17 cellular contexts compared by ENCODE assay signal in genomic region chr10:100505164-100505563, GRCh38. TPM values are rescaled to one million over a fixed set of nuclear protein-coding genes. Genes with fewer than 3 reads are reported as not detected.
DNase-seq lines count a peak whose midpoint lies in the region; ATAC-seq and TF ChIP-seq lines count a peak whose summit lies in the region.
"Had no signal": no experiment of that assay in that cellular context is flagged by ENCODE, and none has a peak within 500 bp of the region (broad histone marks: within the 10 kb centered on the region; RNA-seq: fewer than 3 reads in every experiment).

No MANE protein-coding gene starts in this region.

- H3K4me3 ChIP-seq in DND-41 (ENCODE audit: low read depth in 1 of 2, low read length in 2 of 2): no peak overlapping the region
- H3K4me3 ChIP-seq: BLaER1 had no signal

- peaks cover 13% of the 10 kb centered on the region for H3K79me2 ChIP-seq in DND-41 (ENCODE audit: insufficient read depth, low read length)

- no peaks in the 10 kb centered on the region for H3K27me3 Mint-ChIP-seq in T-helper 1 cell treated with Interleukin-12 subunit alpha and Interleukin-12 subunit beta and Interleukin-4 antibody, amounts not matched to agents 30 μg/mL and 1 μg/mL, for 36 hours (ENCODE audit: low read depth)
- no peaks in the 10 kb centered on the region for H3K27me3 Mint-ChIP-seq in activated CD8-positive, alpha-beta T cell treated with anti-CD3 and anti-CD28 coated beads, Interleukin-2, amount 10 ng/mL, durations not matched to agents 7 days and 5 days (ENCODE audit: low read depth)
- H3K27me3 Mint-ChIP-seq in activated CD8-positive, alpha-beta T cell treated with anti-CD3 and anti-CD28 coated beads for 36 hours: no peaks in the 10 kb centered on the region
- H3K27me3 Mint-ChIP-seq in activated T-helper 1 cell treated with anti-CD3 and anti-CD28 coated beads, Interleukin-12 subunit alpha, Interleukin-12 subunit beta, Interleukin-2, Interleukin-4 antibody, amounts not matched to agents 30 ng/mL and 10 ng/mL and 1 ng/mL, durations not matched to agents 14 hours and 24 hours and 36 hours (ENCODE audit: insufficient read depth): no peaks in the 10 kb centered on the region
- H3K27me3 Mint-ChIP-seq: CD8-positive, alpha-beta memory T cell had no signal

- DNase-seq in T-helper 1 cell: no peak
- no peak for DNase-seq in activated CD8-positive, alpha-beta T cell treated with anti-CD3 and anti-CD28 coated beads, Interleukin-2, amount 10 ng/mL, durations not matched to agents 7 days and 5 days
- no peak for DNase-seq in activated CD8-positive, alpha-beta T cell treated with anti-CD3 and anti-CD28 coated beads for 36 hours
- DNase-seq in DND-41: no peak
- no peak for DNase-seq in activated T-helper 1 cell treated with anti-CD3 and anti-CD28 coated beads, Interleukin-12 subunit alpha, Interleukin-12 subunit beta, Interleukin-2, Interleukin-4 antibody, amounts not matched to agents 30 ng/mL and 10 ng/mL and 1 ng/mL, durations not matched to agents 14 hours and 24 hours and 36 hours (ENCODE audit: low spot score)
- DNase-seq in SIG-M5 (lab: John Stamatoyannopoulos, UW): no peak
- DNase-seq: AML-193; Caco-2; CD8-positive, alpha-beta memory T cell; GF-D8; HCEC 1CT had no signal

- H3K27ac ChIP-seq in DND-41 (ENCODE audit: low read length): no peak overlapping the region; the same call in none of the 2 replicates
- H3K27ac ChIP-seq: 22Rv1, BLaER1 had no signal

- peak overlapping the region; percentile 91 for H3K4me3 Mint-ChIP-seq in T-helper 1 cell treated with Interleukin-12 subunit alpha and Interleukin-12 subunit beta and Interleukin-4 antibody, amounts not matched to agents 30 μg/mL and 1 μg/mL, for 36 hours
- peak overlapping the region; percentile 78 for H3K4me3 Mint-ChIP-seq in activated CD8-positive, alpha-beta T cell treated with anti-CD3 and anti-CD28 coated beads, Interleukin-2, amount 10 ng/mL, durations not matched to agents 7 days and 5 days
- no peak overlapping the region for H3K4me3 Mint-ChIP-seq in activated CD8-positive, alpha-beta T cell treated with anti-CD3 and anti-CD28 coated beads for 36 hours
- peak overlapping the region; percentile 77 for H3K4me3 Mint-ChIP-seq in activated T-helper 1 cell treated with anti-CD3 and anti-CD28 coated beads, Interleukin-12 subunit alpha, Interleukin-12 subunit beta, Interleukin-2, Interleukin-4 antibody, amounts not matched to agents 30 ng/mL and 10 ng/mL and 1 ng/mL, durations not matched to agents 14 hours and 24 hours and 36 hours
- H3K4me3 Mint-ChIP-seq: CD8-positive, alpha-beta memory T cell had no signal

- intact Hi-C loops in activated CD8-positive, alpha-beta T cell treated with anti-CD3 and anti-CD28 coated beads for 36 hours (cut with micrococcal nuclease): loop anchor here (5.0 kb wide), 1 partner anchor 168 kb away; no protein-coding TSS in a partner anchor
- intact Hi-C loops in activated T-helper 1 cell treated with anti-CD3 and anti-CD28 coated beads, Interleukin-12 subunit alpha, Interleukin-12 subunit beta, Interleukin-2, Interleukin-4 antibody, amounts not matched to agents 30 ng/mL and 10 ng/mL and 1 ng/mL, durations not matched to agents 14 hours and 24 hours and 36 hours (cut with micrococcal nuclease): loop anchor here (5.0 kb wide), 3 partner anchors 238 to 658 kb away; partner anchors contain the start of genes CWF19L1 and ERLIN1

- no peaks in the 10 kb centered on the region for H3K9me3 Mint-ChIP-seq in T-helper 1 cell treated with Interleukin-12 subunit alpha and Interleukin-12 subunit beta and Interleukin-4 antibody, amounts not matched to agents 30 μg/mL and 1 μg/mL, for 36 hours
- H3K9me3 Mint-ChIP-seq in activated CD8-positive, alpha-beta T cell treated with anti-CD3 and anti-CD28 coated beads, Interleukin-2, amount 10 ng/mL, durations not matched to agents 7 days and 5 days (ENCODE audit: insufficient read depth): no peaks in the 10 kb centered on the region
- H3K9me3 Mint-ChIP-seq in activated CD8-positive, alpha-beta T cell treated with anti-CD3 and anti-CD28 coated beads for 36 hours: no peaks in the 10 kb centered on the region
- no peaks in the 10 kb centered on the region for H3K9me3 Mint-ChIP-seq in activated T-helper 1 cell treated with anti-CD3 and anti-CD28 coated beads, Interleukin-12 subunit alpha, Interleukin-12 subunit beta, Interleukin-2, Interleukin-4 antibody, amounts not matched to agents 30 ng/mL and 10 ng/mL and 1 ng/mL, durations not matched to agents 14 hours and 24 hours and 36 hours
- H3K9me3 Mint-ChIP-seq: CD8-positive, alpha-beta memory T cell had no signal

- no peaks in the 10 kb centered on the region for H4K20me1 ChIP-seq in DND-41 (ENCODE audit: insufficient read depth, low read length)

- TF ChIP-seq CTCF in activated CD8-positive, alpha-beta T cell treated with anti-CD3 and anti-CD28 coated beads for 36 hours (IDR thresholded peaks at IDR 0.05): no peak
- no peak for TF ChIP-seq CTCF in DND-41 (IDR thresholded peaks at IDR 0.05; ENCODE audit: borderline replicate concordance, extremely low read depth, low read length, poor library complexity, severe bottlenecking)

- peaks cover 82% of the 10 kb centered on the region for H3K4me1 Mint-ChIP-seq in T-helper 1 cell treated with Interleukin-12 subunit alpha and Interleukin-12 subunit beta and Interleukin-4 antibody, amounts not matched to agents 30 μg/mL and 1 μg/mL, for 36 hours (ENCODE audit: low read depth)
- peaks cover 83% of the 10 kb centered on the region for H3K4me1 Mint-ChIP-seq in activated CD8-positive, alpha-beta T cell treated with anti-CD3 and anti-CD28 coated beads, Interleukin-2, amount 10 ng/mL, durations not matched to agents 7 days and 5 days (ENCODE audit: low read depth)
- H3K4me1 Mint-ChIP-seq in activated CD8-positive, alpha-beta T cell treated with anti-CD3 and anti-CD28 coated beads for 36 hours (ENCODE audit: low read depth): peaks cover 43% of the 10 kb centered on the region
- peaks cover 86% of the 10 kb centered on the region for H3K4me1 Mint-ChIP-seq in activated T-helper 1 cell treated with anti-CD3 and anti-CD28 coated beads, Interleukin-12 subunit alpha, Interleukin-12 subunit beta, Interleukin-2, Interleukin-4 antibody, amounts not matched to agents 30 ng/mL and 10 ng/mL and 1 ng/mL, durations not matched to agents 14 hours and 24 hours and 36 hours (ENCODE audit: low read depth)

- H3K4me2 ChIP-seq in DND-41 (ENCODE audit: insufficient read depth, low read length): peak overlapping the region; percentile 5; the same call in 1 of the 2 replicates
- H3K4me2 ChIP-seq: BLaER1 had no signal

- peaks cover 58% of the 10 kb centered on the region for H3K36me3 ChIP-seq in DND-41 (ENCODE audit: insufficient read depth, low read length)

- no peak for ATAC-seq in activated CD8-positive, alpha-beta T cell treated with anti-CD3 and anti-CD28 coated beads, Interleukin-2, amount 10 ng/mL, durations not matched to agents 7 days and 5 days
- no peak for ATAC-seq in activated CD8-positive, alpha-beta T cell treated with anti-CD3 and anti-CD28 coated beads for 36 hours
- ATAC-seq in DND-41 (ENCODE audit: insufficient read depth, low read depth) (no peak), GM19395 (IDR thresholded peaks at IDR 0.05; ENCODE audit: unreplicated experiment) (no peak)

- POLR2A ChIA-PET in activated CD8-positive, alpha-beta T cell treated with anti-CD3 and anti-CD28 coated beads, Interleukin-2, amount 10 ng/mL, durations not matched to agents 7 days and 5 days (lab: Charles Lee): interaction anchor here (9.0 kb wide), 1 partner anchor 23 kb away, joined by 102 read pairs; no protein-coding TSS in a partner anchor
- POLR2A ChIA-PET in activated CD8-positive, alpha-beta T cell treated with anti-CD3 and anti-CD28 coated beads for 36 hours (lab: Charles Lee): interaction anchor here (0.5 kb wide), 1 partner anchor 31 kb away, joined by 3 read pairs; no protein-coding TSS in a partner anchor

- no peaks in the 10 kb centered on the region for H3K27me3 ChIP-seq in DND-41 (ENCODE audit: insufficient read depth, low read length, poor library complexity)
- H3K27me3 ChIP-seq: BLaER1 had no signal

- H2AFZ ChIP-seq in DND-41 (ENCODE audit: low read depth, low read length): no peak overlapping the region

- H3K9me3 ChIP-seq in DND-41 (ENCODE audit: insufficient read depth, low read length, severe bottlenecking): no peaks in the 10 kb centered on the region
- H3K9me3 ChIP-seq: BLaER1, Caco-2 had no signal

- H3K4me1 ChIP-seq in DND-41 (ENCODE audit: insufficient read depth, low read length): peaks cover 51% of the 10 kb centered on the region
- H3K4me1 ChIP-seq: BLaER1 had no signal

- peaks cover 64% of the 10 kb centered on the region for H3K36me3 Mint-ChIP-seq in T-helper 1 cell treated with Interleukin-12 subunit alpha and Interleukin-12 subunit beta and Interleukin-4 antibody, amounts not matched to agents 30 μg/mL and 1 μg/mL, for 36 hours (ENCODE audit: low read depth)
- H3K36me3 Mint-ChIP-seq in activated CD8-positive, alpha-beta T cell treated with anti-CD3 and anti-CD28 coated beads, Interleukin-2, amount 10 ng/mL, durations not matched to agents 7 days and 5 days (ENCODE audit: low read depth): peaks cover 83% of the 10 kb centered on the region
- H3K36me3 Mint-ChIP-seq in activated CD8-positive, alpha-beta T cell treated with anti-CD3 and anti-CD28 coated beads for 36 hours (ENCODE audit: low read depth): peaks cover 54% of the 10 kb centered on the region
- peaks cover 45% of the 10 kb centered on the region for H3K36me3 Mint-ChIP-seq in activated T-helper 1 cell treated with anti-CD3 and anti-CD28 coated beads, Interleukin-12 subunit alpha, Interleukin-12 subunit beta, Interleukin-2, Interleukin-4 antibody, amounts not matched to agents 30 ng/mL and 10 ng/mL and 1 ng/mL, durations not matched to agents 14 hours and 24 hours and 36 hours (ENCODE audit: low read depth)

- no peak overlapping the region for H3K9ac ChIP-seq in DND-41 (ENCODE audit: low read depth, low read length)
- H3K9ac ChIP-seq: BLaER1 had no signal

- peak overlapping the region; percentile 97 for H3K27ac Mint-ChIP-seq in T-helper 1 cell treated with Interleukin-12 subunit alpha and Interleukin-12 subunit beta and Interleukin-4 antibody, amounts not matched to agents 30 μg/mL and 1 μg/mL, for 36 hours
- H3K27ac Mint-ChIP-seq in activated CD8-positive, alpha-beta T cell treated with anti-CD3 and anti-CD28 coated beads, Interleukin-2, amount 10 ng/mL, durations not matched to agents 7 days and 5 days: peak overlapping the region; percentile 94
- no peak overlapping the region for H3K27ac Mint-ChIP-seq in activated CD8-positive, alpha-beta T cell treated with anti-CD3 and anti-CD28 coated beads for 36 hours
- H3K27ac Mint-ChIP-seq in activated T-helper 1 cell treated with anti-CD3 and anti-CD28 coated beads, Interleukin-12 subunit alpha, Interleukin-12 subunit beta, Interleukin-2, Interleukin-4 antibody, amounts not matched to agents 30 ng/mL and 10 ng/mL and 1 ng/mL, durations not matched to agents 14 hours and 24 hours and 36 hours: peak overlapping the region; percentile 88

- CTCF ChIA-PET in activated CD8-positive, alpha-beta T cell treated with anti-CD3 and anti-CD28 coated beads, Interleukin-2, amount 10 ng/mL, durations not matched to agents 7 days and 5 days (lab: Charles Lee): interaction anchor here (1.1 to 9.8 kb wide), 5 partner anchors 9 to 71 kb away, joined by 3 to 253 read pairs (median 117); no protein-coding TSS in a partner anchor
- CTCF ChIA-PET in activated CD8-positive, alpha-beta T cell treated with anti-CD3 and anti-CD28 coated beads for 36 hours (lab: Charles Lee): interaction anchor here (3.2 to 11.4 kb wide), 3 partner anchors 13 to 73 kb away, joined by 17 to 185 read pairs (median 153); no protein-coding TSS in a partner anchor

RNA-seq across cellular contexts. Expression of gene SEC31B, which starts 14.5 kb away (rescaled TPM):
- 100 to 1,000 TPM; 164 to 172 TPM for total RNA-seq in activated CD8-positive, alpha-beta T cell treated with anti-CD3 and anti-CD28 coated beads, Interleukin-2, amount 10 ng/mL, durations not matched to agents 7 days and 5 days
- 10 to 100 TPM; 34.2 to 40.6 TPM for total RNA-seq in activated CD8-positive, alpha-beta T cell treated with anti-CD3 and anti-CD28 coated beads for 36 hours
- total RNA-seq in activated T-helper 1 cell treated with anti-CD3 and anti-CD28 coated beads, Interleukin-12 subunit alpha, Interleukin-12 subunit beta, Interleukin-2, Interleukin-4 antibody, amounts not matched to agents 30 ng/mL and 10 ng/mL and 1 ng/mL, durations not matched to agents 14 hours and 24 hours and 36 hours: 42.3 and 50.5 TPM in 2 replicates

RNA-seq across cellular contexts. Expression of gene NDUFB8, which starts 24.5 kb away (rescaled TPM):
- 100 to 1,000 TPM; 290 to 293 TPM for total RNA-seq in activated CD8-positive, alpha-beta T cell treated with anti-CD3 and anti-CD28 coated beads, Interleukin-2, amount 10 ng/mL, durations not matched to agents 7 days and 5 days
- 100 to 1,000 TPM; 365 to 384 TPM for total RNA-seq in activated CD8-positive, alpha-beta T cell treated with anti-CD3 and anti-CD28 coated beads for 36 hours
- 292 and 304 TPM in 2 replicates for total RNA-seq in activated T-helper 1 cell treated with anti-CD3 and anti-CD28 coated beads, Interleukin-12 subunit alpha, Interleukin-12 subunit beta, Interleukin-2, Interleukin-4 antibody, amounts not matched to agents 30 ng/mL and 10 ng/mL and 1 ng/mL, durations not matched to agents 14 hours and 24 hours and 36 hours

RNA-seq across cellular contexts. Expression of gene HIF1AN, which starts 30.6 kb away (rescaled TPM):
- total RNA-seq in activated CD8-positive, alpha-beta T cell treated with anti-CD3 and anti-CD28 coated beads, Interleukin-2, amount 10 ng/mL, durations not matched to agents 7 days and 5 days: 10 to 100 TPM; 46.5 to 48.1 TPM
- total RNA-seq in activated CD8-positive, alpha-beta T cell treated with anti-CD3 and anti-CD28 coated beads for 36 hours: 10 to 100 TPM; 35.3 to 36.5 TPM
- 46.5 and 54.1 TPM in 2 replicates for total RNA-seq in activated T-helper 1 cell treated with anti-CD3 and anti-CD28 coated beads, Interleukin-12 subunit alpha, Interleukin-12 subunit beta, Interleukin-2, Interleukin-4 antibody, amounts not matched to agents 30 ng/mL and 10 ng/mL and 1 ng/mL, durations not matched to agents 14 hours and 24 hours and 36 hours

RNA-seq across cellular contexts. Expression of gene WNT8B, which starts 42.4 kb away (rescaled TPM):
- total RNA-seq in activated CD8-positive, alpha-beta T cell treated with anti-CD3 and anti-CD28 coated beads, Interleukin-2, amount 10 ng/mL, durations not matched to agents 7 days and 5 days: under 1 TPM; 0.18 to 0.37 TPM
- total RNA-seq in activated CD8-positive, alpha-beta T cell treated with anti-CD3 and anti-CD28 coated beads for 36 hours: under 1 TPM; 0.38 to 0.47 TPM
- total RNA-seq in activated T-helper 1 cell treated with anti-CD3 and anti-CD28 coated beads, Interleukin-12 subunit alpha, Interleukin-12 subunit beta, Interleukin-2, Interleukin-4 antibody, amounts not matched to agents 30 ng/mL and 10 ng/mL and 1 ng/mL, durations not matched to agents 14 hours and 24 hours and 36 hours: 0.10 and 0.24 TPM in 2 replicates
- total RNA-seq: A673; CD8-positive, alpha-beta memory T cell; H4 had no signal
